Comparison of ENCODE assay signal across 1 cellular context in the genomic region with DNA sequence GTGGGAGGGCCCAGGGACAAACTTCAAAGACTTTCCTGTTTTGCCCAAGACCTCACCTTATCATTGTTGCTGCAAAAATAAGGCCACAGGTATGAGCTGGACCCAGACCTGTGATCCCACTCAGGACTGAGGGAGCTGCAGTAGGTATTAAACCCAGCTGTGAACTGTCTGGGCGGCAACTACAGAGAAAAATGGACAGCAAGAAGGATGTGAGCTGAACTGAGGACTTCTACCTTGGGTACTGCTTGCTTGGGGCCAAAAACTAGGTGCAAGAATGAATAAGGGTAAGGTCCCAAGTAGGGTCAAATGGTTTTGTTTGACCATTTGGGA.
TF ChIP-seq lines count a peak whose summit lies in the region.

No MANE protein-coding gene starts in this region.

TF ChIP-seq in GM12878, 131 proteins besides CTCF, POLR2A, EP300 and RAD21 (continued from another document):
- TF ChIP-seq TCF7 (IDR thresholded peaks at IDR 0.05; ENCODE audit: borderline replicate concordance) = peak; percentile 29; the same call in 1 of the 2 replicates
- no peak for TF ChIP-seq JUNB (IDR thresholded peaks at IDR 0.05)
- 0 out of 2 replicates have a peak, but pooled peaks have one; percentile 13 for TF ChIP-seq MLLT1 (IDR thresholded peaks at IDR 0.05)
- TF ChIP-seq, protein P1, sequence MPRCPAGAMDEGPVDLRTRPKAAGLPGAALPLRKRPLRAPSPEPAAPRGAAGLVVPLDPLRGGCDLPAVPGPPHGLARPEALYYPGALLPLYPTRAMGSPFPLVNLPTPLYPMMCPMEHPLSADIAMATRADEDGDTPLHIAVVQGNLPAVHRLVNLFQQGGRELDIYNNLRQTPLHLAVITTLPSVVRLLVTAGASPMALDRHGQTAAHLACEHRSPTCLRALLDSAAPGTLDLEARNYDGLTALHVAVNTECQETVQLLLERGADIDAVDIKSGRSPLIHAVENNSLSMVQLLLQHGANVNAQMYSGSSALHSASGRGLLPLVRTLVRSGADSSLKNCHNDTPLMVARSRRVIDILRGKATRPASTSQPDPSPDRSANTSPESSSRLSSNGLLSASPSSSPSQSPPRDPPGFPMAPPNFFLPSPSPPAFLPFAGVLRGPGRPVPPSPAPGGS (IDR thresholded peaks at IDR 0.05; ENCODE audit: borderline replicate concordance, insufficient read depth, low read depth, low read length, poor library complexity, severe bottlenecking) = no peak
- TF ChIP-seq NR2F1 (conservative IDR thresholded peaks at IDR 0.05) = peak; percentile 36; the same call in 1 of the 2 replicates
- TF ChIP-seq RELB (IDR thresholded peaks at IDR 0.05; ENCODE audit: low read depth) = 0 out of 2 replicates have a peak, but pooled peaks have one; percentile 2
- TF ChIP-seq POLR2AphosphoS5 (IDR thresholded peaks at IDR 0.05; ENCODE audit: low read length) = no peak
- no peak for TF ChIP-seq KLF5 (IDR thresholded peaks at IDR 0.05; ENCODE audit: partially characterized antibody)
- 0 out of 2 replicates have a peak, but pooled peaks have one; percentile 3 for TF ChIP-seq CHD2 (IDR thresholded peaks at IDR 0.05; ENCODE audit: borderline replicate concordance, low read depth, low read length)
- TF ChIP-seq NFIC (IDR thresholded peaks at IDR 0.05; ENCODE audit: low read depth, low read length) = no peak
- TF ChIP-seq IRF5 (IDR thresholded peaks at IDR 0.05; ENCODE audit: borderline replicate concordance) = no peak
- peak; percentile 29; the same call in 1 of the 2 replicates for TF ChIP-seq DPF2 (IDR thresholded peaks at IDR 0.05)
